In genomic region chr6:33313709-33314514, GRCh38 we compare ENCODE assay signal across 1 cellular context.
TF ChIP-seq lines count a peak whose summit lies in the region.

TAPBP (minus strand) TSS chr6:33314078; CDS start chr6:33314041, 37 bp downstream.

TF ChIP-seq in HEK293, 187 proteins besides CTCF, POLR2A, EP300 and RAD21 (continued from another document and continues in another):
- TF ChIP-seq PRDM10 (tag by site-specific recombination; IDR thresholded peaks at IDR 0.05) (no peak), GLIS2 (tag by site-specific recombination; IDR thresholded peaks at IDR 0.05) (peak; percentile 43; the same call in 1 of the 2 replicates), ZNF341 (tag by site-specific recombination; IDR thresholded peaks at IDR 0.05; ENCODE audit: low read depth) (peak; percentile 92), ZNF473 (tag by site-specific recombination; IDR thresholded peaks at IDR 0.05) (no peak), REST (tag by site-specific recombination; IDR thresholded peaks at IDR 0.05) (no peak; the same call in 1 of the 2 replicates), ZNF18 (tag by site-specific recombination; IDR thresholded peaks at IDR 0.05) (peak; percentile 84), GLI4 (tag by site-specific recombination; IDR thresholded peaks at IDR 0.05) (no peak), BCL11A (tag by site-specific recombination; IDR thresholded peaks at IDR 0.05; ENCODE audit: low read depth) (no peak; the same call in 1 of the 2 replicates), YY2 (tag by site-specific recombination; IDR thresholded peaks at IDR 0.05) (no peak), ZNF768 (tag by site-specific recombination; IDR thresholded peaks at IDR 0.05) (no peak), ZNF394 (tag by site-specific recombination; IDR thresholded peaks at IDR 0.05; ENCODE audit: borderline replicate concordance) (no peak; the same call in 1 of the 2 replicates), ZNF175 (tag by site-specific recombination; IDR thresholded peaks at IDR 0.05) (no peak), ZBTB8A (tag by site-specific recombination; IDR thresholded peaks at IDR 0.05) (peak; percentile 5), AEBP2 (tag by site-specific recombination; IDR thresholded peaks at IDR 0.05; ENCODE audit: borderline replicate concordance) (no peak), ZBTB20 (tag by site-specific recombination; IDR thresholded peaks at IDR 0.05) (peak; percentile 83), ZNF777 (tag by site-specific recombination; IDR thresholded peaks at IDR 0.05; ENCODE audit: borderline replicate concordance) (no peak), ZNF549 (tag by site-specific recombination; IDR thresholded peaks at IDR 0.05) (no peak), ZNF623 (tag by site-specific recombination; IDR thresholded peaks at IDR 0.05) (no peak), ZNF138 (tag by site-specific recombination; IDR thresholded peaks at IDR 0.05; ENCODE audit: borderline replicate concordance) (no peak), ZFHX2 (tag by site-specific recombination; conservative IDR thresholded peaks at IDR 0.05) (no peak), REPIN1 (tag by site-specific recombination; IDR thresholded peaks at IDR 0.05; ENCODE audit: low read depth) (no peak), BCL11B (tag by site-specific recombination; IDR thresholded peaks at IDR 0.05; ENCODE audit: low read depth) (no peak), KLF1 (tag by site-specific recombination; IDR thresholded peaks at IDR 0.05) (no peak), ZSCAN5A (tag by site-specific recombination; IDR thresholded peaks at IDR 0.05) (no peak), SALL2 (tag by site-specific recombination; IDR thresholded peaks at IDR 0.05; ENCODE audit: borderline replicate concordance) (no peak), ZNF140 (tag by site-specific recombination; IDR thresholded peaks at IDR 0.05) (no peak), ZBTB11 (tag by site-specific recombination; conservative IDR thresholded peaks at IDR 0.05; ENCODE audit: low read depth) (no peak; the same call in 1 of the 2 replicates), KLF9 (tag by site-specific recombination; IDR thresholded peaks at IDR 0.05; ENCODE audit: low read depth) (no peak), MYNN (tag by site-specific recombination; IDR thresholded peaks at IDR 0.05; ENCODE audit: borderline replicate concordance) (no peak), ZBTB6 (tag by site-specific recombination; IDR thresholded peaks at IDR 0.05) (no peak), ZNF146 (tag by site-specific recombination; IDR thresholded peaks at IDR 0.05) (no peak), ZNF560 (tag by site-specific recombination; IDR thresholded peaks at IDR 0.05; ENCODE audit: borderline replicate concordance) (no peak), TCF7L2 (IDR thresholded peaks at IDR 0.05; ENCODE audit: borderline replicate concordance, low read depth, low read length) (no peak), ZBTB17 (tag by site-specific recombination; IDR thresholded peaks at IDR 0.05) (peak; percentile 92), ZNF513 (tag by site-specific recombination; IDR thresholded peaks at IDR 0.05) (peak; percentile 92), ZNF366 (tag by site-specific recombination; conservative IDR thresholded peaks at IDR 0.05) (no peak), ZNF670 (tag by site-specific recombination; IDR thresholded peaks at IDR 0.05; ENCODE audit: low read depth) (no peak), ZNF585B (tag by site-specific recombination; IDR thresholded peaks at IDR 0.05) (no peak), ZNF449 (tag by site-specific recombination; IDR thresholded peaks at IDR 0.05) (no peak), ZFP3 (tag by site-specific recombination; IDR thresholded peaks at IDR 0.05; ENCODE audit: low read depth) (no peak), ZNF510 (tag by site-specific recombination; IDR thresholded peaks at IDR 0.05; ENCODE audit: insufficient replicate concordance) (no peak), ZFP37 (tag by site-specific recombination; IDR thresholded peaks at IDR 0.05) (no peak; the same call in 1 of the 2 replicates), ZNF214 (tag by site-specific recombination; IDR thresholded peaks at IDR 0.05; ENCODE audit: borderline replicate concordance) (no peak), ZNF610 (tag by site-specific recombination; IDR thresholded peaks at IDR 0.05; ENCODE audit: borderline replicate concordance) (peak; percentile 14; the same call in 1 of the 2 replicates)
